In the genomic region with DNA sequence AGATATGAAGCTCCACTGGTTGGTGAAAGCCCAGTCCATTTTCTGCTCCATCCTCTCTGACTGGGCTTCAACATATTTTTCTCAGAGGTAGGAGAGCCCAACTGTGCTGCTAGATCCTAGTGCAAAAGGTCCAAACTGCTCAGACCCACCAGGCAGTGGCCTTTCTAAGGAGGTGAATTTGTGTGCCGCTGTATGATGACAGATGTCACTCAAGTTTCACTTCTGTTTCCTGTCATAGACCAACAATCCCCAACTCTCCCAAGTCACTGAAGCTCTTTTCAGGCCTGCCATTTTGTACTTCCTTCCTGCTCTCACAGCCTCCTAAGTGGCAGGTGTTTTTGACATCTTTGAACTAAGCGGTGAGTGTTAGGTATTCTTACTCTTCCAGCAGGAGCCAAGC, we compare ENCODE assay signal across 11 cellular contexts. TPM values are rescaled to one million over a fixed set of nuclear protein-coding genes. Genes with fewer than 3 reads are reported as not detected.
A peak's percentile ranks its signal among the peaks of the same experiment; 100 is the strongest.
DNase-seq lines count a peak whose midpoint lies in the region; ATAC-seq and TF ChIP-seq lines count a peak whose summit lies in the region.
"Had no signal": no experiment of that assay in that cellular context is flagged by ENCODE, and none has a peak within 500 bp of the region (broad histone marks: within the 10 kb centered on the region; RNA-seq: fewer than 3 reads in every experiment).

No MANE protein-coding gene starts in this region.

- H3K9me2 ChIP-seq in DOHH2 (replicated peaks; ENCODE audit: control insufficient read depth, low read length), result no peaks in the 10 kb centered on the region
- H3K9me2 ChIP-seq in GM23248 (ENCODE audit: insufficient read depth), result no peaks in the 10 kb centered on the region

- H3K27me3 ChIP-seq in DOHH2 (ENCODE audit: control insufficient read depth, low read length) (peaks cover 9% of the 10 kb centered on the region), GM23248 (replicated peaks; ENCODE audit: insufficient read depth) (peaks cover 15% of the 10 kb centered on the region)

- ATAC-seq in GM19025 (IDR thresholded peaks at IDR 0.05; ENCODE audit: low read depth, unreplicated experiment), result peak; percentile 69
- ATAC-seq in HG02884 (IDR thresholded peaks at IDR 0.05; ENCODE audit: unreplicated experiment), result peak; percentile 68
- ATAC-seq: right cardiac atrium had no signal

- in situ Hi-C loops in GM23248 (cut with MboI), result no loop called here

- H3F3A ChIP-seq in DOHH2 (ENCODE audit: control insufficient read depth, insufficient read depth) (no peaks in the 10 kb centered on the region), GM23248 (ENCODE audit: insufficient read depth) (no peaks in the 10 kb centered on the region)

- 59 to 62% methylated on average over 2 of the region's 2 CpGs for WGBS in GM23248 (ENCODE audit: low coverage in 1 of 2, low lambda C conversion rate in 2 of 2, missing lambda C conversion rate in 2 of 2), 2 experiments

- no peaks in the 10 kb centered on the region for H3K9me3 Mint-ChIP-seq in MCF 10A (ENCODE audit: unreplicated experiment)

- H3K4me3 Mint-ChIP-seq in MCF 10A (ENCODE audit: unreplicated experiment), result no peak overlapping the region

- H3K4me2 ChIP-seq in DOHH2 (ENCODE audit: low read length), result peak overlapping the region; percentile 49
- H3K4me2 ChIP-seq in GM23248 (ENCODE audit: unreplicated experiment), result no peak overlapping the region

- no peak for TF ChIP-seq CTCF in DOHH2 (IDR thresholded peaks at IDR 0.05; ENCODE audit: low read depth, low read length, poor library complexity, severe bottlenecking)
- TF ChIP-seq CTCF in MCF 10A (IDR thresholded peaks at IDR 0.05; ENCODE audit: unreplicated experiment), result no peak

- CTCF ChIA-PET in MCF 10A (lab: Yijun Ruan, JAX), result interaction anchor here (1.0 to 1.1 kb wide), 3 partner anchors 10 to 303 kb away, joined by 3 read pairs; no protein-coding TSS in a partner anchor

- no TSS peak for BruUV-seq in MCF 10A (replicated peaks; lab: Mats Ljungman, UMichigan)

- H3K36me3 Mint-ChIP-seq in MCF 10A (ENCODE audit: insufficient read depth, unreplicated experiment), result no peaks in the 10 kb centered on the region

- DNase-seq in NCI-H1436 (lab: John Stamatoyannopoulos, UW) (no peak), GM23248 (no peak), MCF 10A (ENCODE audit: unreplicated experiment) (no peak), NCI-H2196 treated with DMSO at 0.1 percent for 48 hours (lab: John Stamatoyannopoulos, UW; ENCODE audit: unreplicated experiment) (no peak)
- DNase-seq: right cardiac atrium, substantia nigra had no signal

- H3K9me3 ChIP-seq in DOHH2 (ENCODE audit: control insufficient read depth, insufficient read depth, low read length) (no peaks in the 10 kb centered on the region), GM23248 (ENCODE audit: low read depth) (no peaks in the 10 kb centered on the region)

- H3K9ac ChIP-seq in GM23248, result no peak overlapping the region

- intact Hi-C loops in MCF 10A (cut with micrococcal nuclease), result no loop called here

- H3K27me3 Mint-ChIP-seq in MCF 10A (ENCODE audit: insufficient read depth, unreplicated experiment), result peaks cover 27% of the 10 kb centered on the region

- H3K27ac Mint-ChIP-seq in MCF 10A (ENCODE audit: low read depth, unreplicated experiment), result no peak overlapping the region

- POLR2A ChIA-PET in MCF 10A (lab: Yijun Ruan, JAX), result no interaction called here

- TF ChIP-seq POLR2A in Raji (IDR thresholded peaks at IDR 0.05; ENCODE audit: insufficient read depth, low read depth, low read length), result peak; percentile 27; the same call in 1 of the 2 replicates

- H3K4me3 ChIP-seq in DOHH2 (ENCODE audit: low read length), result peak overlapping the region; percentile 27
- H3K4me3 ChIP-seq in GM23248, result no peak overlapping the region

- H3K79me2 ChIP-seq in DOHH2 (ENCODE audit: control insufficient read depth, low read length) (no peaks in the 10 kb centered on the region), GM23248 (ENCODE audit: insufficient read depth) (no peaks in the 10 kb centered on the region)

- H3K27ac ChIP-seq in DOHH2 (ENCODE audit: low read depth, low read length), result peak overlapping the region; percentile 49
- H3K27ac ChIP-seq in GM23248, result no peak overlapping the region

- H4K20me1 ChIP-seq in DOHH2 (ENCODE audit: control insufficient read depth, insufficient read depth, low read depth, low read length), result no peaks in the 10 kb centered on the region
- no peaks in the 10 kb centered on the region for H4K20me1 ChIP-seq in GM23248 (ENCODE audit: insufficient read depth)

- H3K4me1 ChIP-seq in DOHH2 (ENCODE audit: control insufficient read depth, low read length) (peaks cover 43% of the 10 kb centered on the region), GM23248 (ENCODE audit: insufficient read depth) (no peaks in the 10 kb centered on the region)

- no peak overlapping the region for H2AFZ ChIP-seq in GM23248

- H3K4me1 Mint-ChIP-seq in MCF 10A (ENCODE audit: insufficient read depth, unreplicated experiment), result peaks cover 9% of the 10 kb centered on the region

- no peaks in the 10 kb centered on the region for H3K36me3 ChIP-seq in DOHH2 (ENCODE audit: control insufficient read depth, low read length)
- no peaks in the 10 kb centered on the region for H3K36me3 ChIP-seq in GM23248 (ENCODE audit: low read depth)

RNA-seq across cellular contexts. Expression of a gene that starts 16.4 kb away (rescaled TPM):
- 21.6 and 35.9 TPM in 2 replicates for total RNA-seq in GM23248 (2014; rRNA removed; shearing (Covaris generic))
- polyA plus RNA-seq in GM23248 (2016; fragmentation: Nextera tagmentation; extraction: Ambion mirVana), result 24.4 and 37.9 TPM in 2 replicates
- total RNA-seq in MCF 10A (2022), result 1.2 and 2.4 TPM in 2 replicates

RNA-seq across cellular contexts. Expression of a gene that starts 20.6 kb away (rescaled TPM):
- 3.6 and 3.8 TPM in 2 replicates for total RNA-seq in GM23248 (2014; rRNA removed; shearing (Covaris generic))
- 11.9 and 12.2 TPM in 2 replicates for polyA plus RNA-seq in GM23248 (2016; fragmentation: Nextera tagmentation; extraction: Ambion mirVana)
- total RNA-seq in MCF 10A (2022), result 1.7 and 3.6 TPM in 2 replicates

RNA-seq across cellular contexts. Expression of a gene that starts 26.5 kb away (rescaled TPM):
- total RNA-seq in GM23248 (2014; rRNA removed; shearing (Covaris generic)), result not detected in 2 replicates
- polyA plus RNA-seq in GM23248 (2016; fragmentation: Nextera tagmentation; extraction: Ambion mirVana), result not detected in 2 replicates
- total RNA-seq in MCF 10A (2022), result not detected in 2 replicates
- total RNA-seq: bronchial epithelial cell, right cardiac atrium had no signal
- polyA plus RNA-seq: right cardiac atrium had no signal
